ENCODE assay signal across 8 cellular contexts in genomic region chrX:124211312-124211942, GRCh38.
DNase-seq lines count a peak whose midpoint lies in the region; ATAC-seq and TF ChIP-seq lines count a peak whose summit lies in the region.

No MANE protein-coding gene starts in this region.

- DNase-seq in AG09309 (ENCODE audit: low read depth) (no peak), NB4 (ENCODE audit: low read depth) (peak; percentile 67), SKM-1 treated with dmso at 0.1 percent for 144 hours (lab: John Stamatoyannopoulos, UW; ENCODE audit: unreplicated experiment) (peak; percentile 30), fibroblast of peridontal ligament (ENCODE audit: extremely low read depth) (peak; percentile 4), superior temporal gyrus (ENCODE audit: extremely low spot score) (peak; percentile 38), posterior cingulate gyrus (no peak)

- intact Hi-C loops in posterior cingulate gyrus (cut with DNase I), result no loop called here

- ATAC-seq in HG02571 (IDR thresholded peaks at IDR 0.05; ENCODE audit: unreplicated experiment), result peak; percentile 84

- no peak for TF ChIP-seq POLR2A in NB4 (IDR thresholded peaks at IDR 0.05; ENCODE audit: extremely low read depth, insufficient read length)

- H3K4me3 ChIP-seq in AG09309 (ENCODE audit: control insufficient read depth, low read depth, low read length), result no peak overlapping the region
- no peak overlapping the region for H3K4me3 ChIP-seq in NB4 (ENCODE audit: low read depth, low read length)

- peak; percentile 58 for TF ChIP-seq CTCF in AG09309 (IDR thresholded peaks at IDR 0.05; ENCODE audit: control insufficient read depth, insufficient read depth, low read depth, low read length, missing control alignments)
- TF ChIP-seq CTCF in GM12873 (IDR thresholded peaks at IDR 0.05; ENCODE audit: insufficient read depth, low read depth, low read length, missing control alignments), result peak; percentile 71
- peak; percentile 64 for TF ChIP-seq CTCF in NB4 (IDR thresholded peaks at IDR 0.05; ENCODE audit: low read depth, low read length)

Comparison
In these comparisons a context has a peak if more than half of its experiments do, and no peak if none do; other contexts are left out.
1. DNase-seq: peak in NB4 (single experiment), SKM-1 treated with dmso at 0.1 percent for 144 hours (single experiment), fibroblast of peridontal ligament (single experiment) and superior temporal gyrus (single experiment); none in AG09309 (single experiment) and posterior cingulate gyrus (0 of 10).
2. Peak in every context shown above with its lines, with median percentiles within 50 percentile points of each other: CTCF ChIP-seq.